ENCODE assay signal across 23 cellular contexts in genomic region chrX:154649864-154650510, GRCh38. TPM values are rescaled to one million over a fixed set of nuclear protein-coding genes. Genes with fewer than 3 reads are reported as not detected.
"Had no signal": no experiment of that assay in that cellular context is flagged by ENCODE, and none has a peak within 500 bp of the region (broad histone marks: within the 10 kb centered on the region; RNA-seq: fewer than 3 reads in every experiment).

No MANE protein-coding gene starts in this region.

- H3K4me1 ChIP-seq: ascending aorta, esophagus squamous epithelium, sigmoid colon, tibial artery had no signal

- H3K36me3 ChIP-seq: ascending aorta, esophagus squamous epithelium, sigmoid colon, tibial artery had no signal

- H3K27ac ChIP-seq: ascending aorta, esophagus squamous epithelium, sigmoid colon, tibial artery, VCaP had no signal

- ATAC-seq: T-cell had no signal

- DNase-seq: activated CD4-positive, alpha-beta T cell treated with anti-CD3 and anti-CD28 coated beads for 1 hour; activated CD4-positive, alpha-beta T cell treated with anti-CD3 and anti-CD28 coated beads, Interleukin-2, amount 50 U/mL, for 4 hours; activated naive CD4-positive, alpha-beta T cell treated with anti-CD3 and anti-CD28 coated beads, Interleukin-2, amount 10 ng/mL, durations not matched to agents 7 days and 5 days; esophagus squamous epithelium; hypothalamus; kidney glomerular epithelial cell; sigmoid colon; stimulated activated CD4-positive, alpha-beta T cell treated with anti-CD3 and anti-CD28 coated beads, Interleukin-12 subunit alpha, Interleukin-12 subunit beta, amount 100 ng/mL, for 4 hours; stimulated activated CD4-positive, alpha-beta T cell treated with anti-CD3 and anti-CD28 coated beads, Interleukin-2, amount 100 ng/mL, for 24 hours; T-cell; T1000; tibial artery had no signal

- H3K9me3 Mint-ChIP-seq: activated naive CD4-positive, alpha-beta T cell treated with anti-CD3 and anti-CD28 coated beads, Interleukin-2, amount 10 ng/mL, durations not matched to agents 7 days and 5 days; activated T-helper 2 cell treated with anti-CD3 and anti-CD28 coated beads, Interferon-gamma antibody, Interleukin-2, Interleukin-4, amounts not matched to agents 10 μg/mL and 5 μg/mL and 100 μg/mL, durations not matched to agents 14 hours and 24 hours and 36 hours; T-cell had no signal

- H3K4me3 Mint-ChIP-seq: activated naive CD4-positive, alpha-beta T cell treated with anti-CD3 and anti-CD28 coated beads, Interleukin-2, amount 10 ng/mL, durations not matched to agents 7 days and 5 days; mesothelial cell of epicardium; T-cell had no signal

- H3K36me3 Mint-ChIP-seq: activated naive CD4-positive, alpha-beta T cell treated with anti-CD3 and anti-CD28 coated beads, Interleukin-2, amount 10 ng/mL, durations not matched to agents 7 days and 5 days; mesothelial cell of epicardium; T-cell had no signal

- H3K27me3 ChIP-seq: ascending aorta, esophagus squamous epithelium, sigmoid colon, tibial artery had no signal

- H3K4me1 Mint-ChIP-seq: activated naive CD4-positive, alpha-beta T cell treated with anti-CD3 and anti-CD28 coated beads, Interleukin-2, amount 10 ng/mL, durations not matched to agents 7 days and 5 days; mesothelial cell of epicardium; T-cell had no signal

- H3K4me3 ChIP-seq: ascending aorta, esophagus squamous epithelium, sigmoid colon, tibial artery had no signal

- H3K9me3 ChIP-seq: ascending aorta, esophagus squamous epithelium, sigmoid colon, tibial artery had no signal

- H3K27ac Mint-ChIP-seq: activated naive CD4-positive, alpha-beta T cell treated with anti-CD3 and anti-CD28 coated beads, Interleukin-2, amount 10 ng/mL, durations not matched to agents 7 days and 5 days; activated T-helper 2 cell treated with anti-CD3 and anti-CD28 coated beads, Interferon-gamma antibody, Interleukin-2, Interleukin-4, amounts not matched to agents 10 μg/mL and 5 μg/mL and 100 μg/mL, durations not matched to agents 14 hours and 24 hours and 36 hours; mesothelial cell of epicardium; T-cell had no signal

RNA-seq across cellular contexts. Expression of gene CTAG2, which starts 3.4 kb away (rescaled TPM):
- total RNA-seq: activated T-helper 2 cell treated with anti-CD3 and anti-CD28 coated beads, Interferon-gamma antibody, Interleukin-2, Interleukin-4, amounts not matched to agents 10 μg/mL and 5 μg/mL and 100 μg/mL, durations not matched to agents 14 hours and 24 hours and 36 hours; ascending aorta; bronchial epithelial cell; cerebellum; esophagus squamous epithelium; fibroblast of villous mesenchyme; lower leg skin; mesothelial cell of epicardium; myocyte; omental fat pad; pulmonary artery endothelial cell; sigmoid colon had no signal

RNA-seq across cellular contexts. Expression of gene CTAG1B, which starts 30.9 kb away (rescaled TPM):
- total RNA-seq: activated T-helper 2 cell treated with anti-CD3 and anti-CD28 coated beads, Interferon-gamma antibody, Interleukin-2, Interleukin-4, amounts not matched to agents 10 μg/mL and 5 μg/mL and 100 μg/mL, durations not matched to agents 14 hours and 24 hours and 36 hours; ascending aorta; bronchial epithelial cell; cerebellum; esophagus squamous epithelium; fibroblast of villous mesenchyme; lower leg skin; mesothelial cell of epicardium; myocyte; omental fat pad; pulmonary artery endothelial cell; sigmoid colon; T-cell had no signal
